Comparison of ENCODE assay signal across 9 cellular contexts in the genomic region with DNA sequence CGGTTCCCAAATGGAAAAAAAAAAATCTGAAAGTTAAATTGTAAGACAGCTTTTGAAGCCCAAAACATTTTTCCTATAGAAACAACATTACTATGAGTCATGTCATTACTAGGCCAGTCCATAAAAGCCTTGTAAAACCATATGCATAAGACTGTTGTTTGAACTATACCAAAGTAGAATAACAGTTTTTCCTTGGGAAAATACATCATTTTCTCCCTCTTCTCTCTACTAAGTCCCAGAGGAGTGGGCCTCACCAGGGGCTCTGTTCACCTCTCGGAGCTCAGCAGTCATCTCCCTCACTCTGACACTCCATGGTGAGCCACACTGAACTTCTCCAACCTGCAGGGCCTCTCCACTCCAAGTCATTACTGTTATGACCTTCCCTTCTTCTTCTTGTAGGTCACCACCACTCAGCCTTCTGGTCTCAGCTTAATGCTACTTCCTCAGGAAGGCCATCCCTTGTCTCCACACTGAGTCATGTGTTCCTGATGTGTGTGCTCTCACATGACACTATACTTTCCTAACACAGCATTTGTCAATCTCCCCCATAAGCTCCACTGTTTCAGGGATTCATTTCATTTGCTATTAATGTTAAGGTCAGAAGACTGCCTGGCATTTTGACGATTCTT. TPM values are rescaled to one million over a fixed set of nuclear protein-coding genes. Genes with fewer than 3 reads are reported as not detected.
DNase-seq lines count a peak whose midpoint lies in the region; ATAC-seq and TF ChIP-seq lines count a peak whose summit lies in the region.
"Had no signal": no experiment of that assay in that cellular context is flagged by ENCODE, and none has a peak within 500 bp of the region (broad histone marks: within the 10 kb centered on the region; RNA-seq: fewer than 3 reads in every experiment).

No MANE protein-coding gene starts in this region.

- intact Hi-C loops in activated T-helper 1 cell treated with anti-CD3 and anti-CD28 coated beads, Interleukin-12 subunit alpha, Interleukin-12 subunit beta, Interleukin-2, Interleukin-4 antibody, amounts not matched to agents 30 ng/mL and 10 ng/mL and 1 ng/mL, durations not matched to agents 14 hours and 24 hours and 36 hours (cut with micrococcal nuclease) = loop anchor here (1.0 to 2.0 kb wide), 4 partner anchors 8 to 320 kb away; a partner anchor contains a TSS
- intact Hi-C loops in transverse colon (cut with DNase I; ENCODE audit: low total_unique reads) = no loop called here

- 73 to 76% methylated on average over 3 of the region's 3 CpGs for WGBS in transverse colon (ENCODE audit: low coverage in 1 of 2), 2 donors

- H3K4me1 Mint-ChIP-seq in activated naive CD4-positive, alpha-beta T cell treated with anti-CD3 and anti-CD28 coated beads, Interleukin-2, amount 50 U/mL, for 24 hours = peaks cover 43% of the 10 kb centered on the region
- H3K4me1 Mint-ChIP-seq in activated T-helper 1 cell treated with anti-CD3 and anti-CD28 coated beads, Interleukin-12 subunit alpha, Interleukin-12 subunit beta, Interleukin-2, Interleukin-4 antibody, amounts not matched to agents 30 ng/mL and 10 ng/mL and 1 ng/mL, durations not matched to agents 14 hours and 24 hours and 36 hours (ENCODE audit: low read depth) = peaks cover 35% of the 10 kb centered on the region
- H3K4me1 Mint-ChIP-seq in immature natural killer cell = peaks cover 16 to 46% of the 10 kb centered on the region in 2 donors

- peaks cover 5% of the 10 kb centered on the region for H3K9me3 Mint-ChIP-seq in activated naive CD4-positive, alpha-beta T cell treated with anti-CD3 and anti-CD28 coated beads, Interleukin-2, amount 50 U/mL, for 24 hours
- H3K9me3 Mint-ChIP-seq in activated T-helper 1 cell treated with anti-CD3 and anti-CD28 coated beads, Interleukin-12 subunit alpha, Interleukin-12 subunit beta, Interleukin-2, Interleukin-4 antibody, amounts not matched to agents 30 ng/mL and 10 ng/mL and 1 ng/mL, durations not matched to agents 14 hours and 24 hours and 36 hours = peaks cover 24% of the 10 kb centered on the region
- H3K9me3 Mint-ChIP-seq in immature natural killer cell = peaks cover 0 to 9% (median 3%) of the 10 kb centered on the region in 6 donors

- H3K27me3 ChIP-seq in transverse colon = no peaks in the 10 kb centered on the region

- peaks cover 4% of the 10 kb centered on the region for H3K36me3 Mint-ChIP-seq in activated naive CD4-positive, alpha-beta T cell treated with anti-CD3 and anti-CD28 coated beads, Interleukin-2, amount 50 U/mL, for 24 hours
- H3K36me3 Mint-ChIP-seq in activated T-helper 1 cell treated with anti-CD3 and anti-CD28 coated beads, Interleukin-12 subunit alpha, Interleukin-12 subunit beta, Interleukin-2, Interleukin-4 antibody, amounts not matched to agents 30 ng/mL and 10 ng/mL and 1 ng/mL, durations not matched to agents 14 hours and 24 hours and 36 hours (ENCODE audit: low read depth) = peaks cover 17% of the 10 kb centered on the region
- peaks cover 0 to 13% (median 3%) of the 10 kb centered on the region in 3 donors for H3K36me3 Mint-ChIP-seq in immature natural killer cell

- peak overlapping the region; percentile 41 to 64 (median 54) for H3K27ac ChIP-seq in transverse colon

- TF ChIP-seq POLR2A in transverse colon (IDR thresholded peaks at IDR 0.05) = peak; percentile 10

- no peak for ATAC-seq in HG03565 (IDR thresholded peaks at IDR 0.05; ENCODE audit: unreplicated experiment)
- ATAC-seq in HG03354 (IDR thresholded peaks at IDR 0.05; ENCODE audit: poor library complexity, severe bottlenecking, unreplicated experiment) = no peak

- H3K36me3 ChIP-seq in transverse colon = no peaks in the 10 kb centered on the region

- H3K27ac Mint-ChIP-seq in activated naive CD4-positive, alpha-beta T cell treated with anti-CD3 and anti-CD28 coated beads, Interleukin-2, amount 50 U/mL, for 24 hours = peak overlapping the region; percentile 5
- peak overlapping the region; percentile 88 for H3K27ac Mint-ChIP-seq in activated T-helper 1 cell treated with anti-CD3 and anti-CD28 coated beads, Interleukin-12 subunit alpha, Interleukin-12 subunit beta, Interleukin-2, Interleukin-4 antibody, amounts not matched to agents 30 ng/mL and 10 ng/mL and 1 ng/mL, durations not matched to agents 14 hours and 24 hours and 36 hours
- peak overlapping the region; percentile 91 to 95 (median 94) for H3K27ac Mint-ChIP-seq in immature natural killer cell

- H3K4me3 Mint-ChIP-seq in activated naive CD4-positive, alpha-beta T cell treated with anti-CD3 and anti-CD28 coated beads, Interleukin-2, amount 50 U/mL, for 24 hours = peak overlapping the region; percentile 80
- H3K4me3 Mint-ChIP-seq in activated T-helper 1 cell treated with anti-CD3 and anti-CD28 coated beads, Interleukin-12 subunit alpha, Interleukin-12 subunit beta, Interleukin-2, Interleukin-4 antibody, amounts not matched to agents 30 ng/mL and 10 ng/mL and 1 ng/mL, durations not matched to agents 14 hours and 24 hours and 36 hours = peak overlapping the region; percentile 77
- H3K4me3 Mint-ChIP-seq in immature natural killer cell = peak overlapping the region; percentile 80 to 90 (median 84)
- H3K4me3 Mint-ChIP-seq: neural crest cell had no signal

- no peak for TF ChIP-seq EP300 in transverse colon (IDR thresholded peaks at IDR 0.05; ENCODE audit: low read depth)

- H3K4me1 ChIP-seq in transverse colon = peaks cover 0 to 25% (median 6%) of the 10 kb centered on the region in 4 donors

- H3K27me3 Mint-ChIP-seq in activated naive CD4-positive, alpha-beta T cell treated with anti-CD3 and anti-CD28 coated beads, Interleukin-2, amount 50 U/mL, for 24 hours = no peaks in the 10 kb centered on the region
- no peaks in the 10 kb centered on the region for H3K27me3 Mint-ChIP-seq in activated T-helper 1 cell treated with anti-CD3 and anti-CD28 coated beads, Interleukin-12 subunit alpha, Interleukin-12 subunit beta, Interleukin-2, Interleukin-4 antibody, amounts not matched to agents 30 ng/mL and 10 ng/mL and 1 ng/mL, durations not matched to agents 14 hours and 24 hours and 36 hours (ENCODE audit: insufficient read depth)
- peaks cover 0 to 2% (median 0%) of the 10 kb centered on the region in 3 donors for H3K27me3 Mint-ChIP-seq in immature natural killer cell (ENCODE audit: low read depth in 3 of 3)

- peak overlapping the region in 2 of 4 donors; percentile 6 to 22 for H3K4me3 ChIP-seq in transverse colon

- in situ Hi-C loops in transverse colon (cut with MboI; ENCODE audit: low pct_ligation_motif_present in 1 of 4, low pct_unique_long_range_greater_than_20kb in 1 of 4, low sequenced_read_pairs in 3 of 4) = no loop called here

- TF ChIP-seq CTCF in transverse colon (IDR thresholded peaks at IDR 0.05) = no peak

- DNase-seq in activated naive CD4-positive, alpha-beta T cell (lab: John Stamatoyannopoulos, UW) = no peak
- DNase-seq in activated T-helper 1 cell treated with anti-CD3 and anti-CD28 coated beads, Interleukin-12 subunit alpha, Interleukin-12 subunit beta, Interleukin-2, Interleukin-4 antibody, amounts not matched to agents 30 ng/mL and 10 ng/mL and 1 ng/mL, durations not matched to agents 14 hours and 24 hours and 36 hours (ENCODE audit: low spot score) = no peak
- DNase-seq in immature natural killer cell (no peak), transverse colon (no peak)
- DNase-seq in activated effector memory CD4-positive, alpha-beta T cell treated with Interleukin-2 at 50 U/mL for 16 hours = no peak

- H3K9me3 ChIP-seq in transverse colon = peaks cover 0 to 9% of the 10 kb centered on the region in 2 donors

RNA-seq across cellular contexts. Expression of a gene that starts 32.5 kb away (rescaled TPM):
- total RNA-seq in activated T-helper 1 cell treated with anti-CD3 and anti-CD28 coated beads, Interleukin-12 subunit alpha, Interleukin-12 subunit beta, Interleukin-2, Interleukin-4 antibody, amounts not matched to agents 30 ng/mL and 10 ng/mL and 1 ng/mL, durations not matched to agents 14 hours and 24 hours and 36 hours = 2.4 and 2.6 TPM in 2 replicates
- 1 to 10 TPM; 1.6 to 5.0 (median 3.4) TPM for polyA plus RNA-seq in immature natural killer cell
- total RNA-seq in transverse colon = 1 to 10 TPM; 4.4 to 7.4 (median 6.4) TPM

Comparison
In these comparisons a context has a peak if more than half of its experiments do, and no peak if none do; other contexts are left out.
1. H3K27ac Mint-ChIP-seq: peak in every context shown above with its lines; median percentile 94 in immature natural killer cell; 88 in activated T-helper 1 cell treated with anti-CD3 and anti-CD28 coated beads, Interleukin-12 subunit alpha, Interleukin-12 subunit beta, Interleukin-2, Interleukin-4 antibody, amounts not matched to agents 30 ng/mL and 10 ng/mL and 1 ng/mL, durations not matched to agents 14 hours and 24 hours and 36 hours; 5 in activated naive CD4-positive, alpha-beta T cell treated with anti-CD3 and anti-CD28 coated beads, Interleukin-2, amount 50 U/mL, for 24 hours.